ENCODE assay signal across 1 cellular context in the genomic region with DNA sequence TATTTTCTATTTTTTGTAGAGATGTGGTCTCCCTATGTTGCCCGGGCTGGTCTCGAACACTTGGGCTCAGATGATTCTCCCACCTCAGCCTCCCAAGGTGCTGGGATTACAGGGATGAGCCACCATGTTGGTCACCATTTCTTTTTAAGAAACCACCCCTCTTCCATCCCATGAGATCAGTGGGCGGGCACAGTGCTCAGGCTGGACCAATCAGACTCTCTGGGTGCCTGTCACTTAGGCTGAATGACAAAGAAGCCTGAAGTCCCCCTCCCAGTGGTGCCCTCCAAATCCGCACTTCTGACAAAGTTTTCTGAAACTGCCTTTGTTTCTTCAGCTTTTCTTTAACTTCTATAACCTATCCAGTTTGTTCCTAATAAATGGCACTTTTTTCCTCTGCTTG.
TF ChIP-seq lines count a peak whose summit lies in the region.

No MANE protein-coding gene starts in this region.

TF ChIP-seq in WTC11, 78 proteins besides CTCF, POLR2A, EP300 and RAD21:
- peak; percentile 79 for TF ChIP-seq NFYB (CRISPR knock-in tag; conservative IDR thresholded peaks at IDR 0.05; ENCODE audit: low read depth)
- TF ChIP-seq, protein P1, sequence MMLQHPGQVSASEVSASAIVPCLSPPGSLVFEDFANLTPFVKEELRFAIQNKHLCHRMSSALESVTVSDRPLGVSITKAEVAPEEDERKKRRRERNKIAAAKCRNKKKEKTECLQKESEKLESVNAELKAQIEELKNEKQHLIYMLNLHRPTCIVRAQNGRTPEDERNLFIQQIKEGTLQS (CRISPR knock-in tag; conservative IDR thresholded peaks at IDR 0.05): no peak
